ENCODE assay signal across 1 cellular context in genomic region chr1:53837924-53838653, GRCh38.
TF ChIP-seq lines count a peak whose summit lies in the region.

NDC1 (minus strand) TSS chr1:53838296; CDS start chr1:53838261, 35 bp downstream.

TF ChIP-seq in GM12878, 131 proteins besides CTCF, POLR2A, EP300 and RAD21 (continued from another document):
- no peak for TF ChIP-seq BCL3 (IDR thresholded peaks at IDR 0.05; ENCODE audit: borderline replicate concordance, insufficient read depth, low read depth, low read length, poor library complexity, severe bottlenecking)
- TF ChIP-seq SP1 (IDR thresholded peaks at IDR 0.05; ENCODE audit: low read depth, low read length): peak; percentile 48
- peak; percentile 91 for TF ChIP-seq E2F4 (IDR thresholded peaks at IDR 0.05; ENCODE audit: low read depth, low read length)
- no peak for TF ChIP-seq HDAC2 (IDR thresholded peaks at IDR 0.05)
- TF ChIP-seq ZNF622 (IDR thresholded peaks at IDR 0.05): no peak
- no peak for TF ChIP-seq ZBED1 (IDR thresholded peaks at IDR 0.05; ENCODE audit: borderline replicate concordance)
- 0 out of 2 replicates have a peak, but pooled peaks have one; percentile 14 for TF ChIP-seq ZNF384 (IDR thresholded peaks at IDR 0.05; ENCODE audit: borderline replicate concordance, low read depth, low read length)
- TF ChIP-seq SMAD1 (IDR thresholded peaks at IDR 0.05; ENCODE audit: low read depth, partially characterized antibody): no peak
- peak; percentile 98 for TF ChIP-seq SIX5 (IDR thresholded peaks at IDR 0.05; ENCODE audit: low read depth, low read length, severe bottlenecking)
- 0 out of 2 replicates have a peak, but pooled peaks have one; percentile 12 for TF ChIP-seq TCF3 (IDR thresholded peaks at IDR 0.05; ENCODE audit: borderline replicate concordance, insufficient read depth, low read depth, low read length)
